In the genomic region with DNA sequence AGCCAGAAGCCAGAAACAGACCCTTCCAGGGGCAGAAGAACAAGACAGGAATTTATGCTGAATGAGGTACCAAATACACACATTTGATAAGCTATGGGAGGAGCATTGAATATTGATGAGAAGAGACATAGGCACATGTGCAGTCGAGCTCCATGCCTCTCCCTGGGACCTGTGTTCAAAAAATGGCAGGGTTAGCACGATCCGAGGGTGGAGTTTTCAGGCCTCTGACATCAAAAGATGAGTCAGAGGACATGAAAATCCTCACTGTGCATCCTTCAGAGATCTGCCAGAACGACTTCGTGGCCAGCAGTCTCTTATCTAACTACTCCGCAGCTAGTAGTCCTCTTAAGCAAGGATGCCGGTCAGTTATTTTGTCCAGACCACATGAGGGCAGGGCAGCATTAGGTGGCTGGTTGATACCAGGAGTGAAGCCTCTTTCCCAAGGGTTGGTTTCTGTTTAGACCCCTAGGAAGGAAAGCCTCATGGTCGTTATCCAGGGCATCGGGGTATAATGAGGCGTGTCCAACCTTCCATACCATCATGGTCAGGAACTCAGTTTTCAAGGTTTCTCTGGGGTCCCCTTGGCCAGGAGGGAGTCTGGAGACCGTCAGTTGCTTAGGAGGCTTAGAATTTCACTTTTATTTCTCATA, we compare ENCODE assay signal across 19 cellular contexts. TPM values are rescaled to one million over a fixed set of nuclear protein-coding genes. Genes with fewer than 3 reads are reported as not detected.
DNase-seq lines count a peak whose midpoint lies in the region; ATAC-seq and TF ChIP-seq lines count a peak whose summit lies in the region.
"Had no signal": no experiment of that assay in that cellular context is flagged by ENCODE, and none has a peak within 500 bp of the region (broad histone marks: within the 10 kb centered on the region; RNA-seq: fewer than 3 reads in every experiment).

No MANE protein-coding gene starts in this region.

- in situ Hi-C loops in astrocyte of the spinal cord (cut with HindIII; ENCODE audit: low sequenced_read_pairs), result no loop called here

- H2AK5ac ChIP-seq in H9 (ENCODE audit: insufficient read length, low read length), result no peak overlapping the region

- H3T11ph ChIP-seq in H9 (ENCODE audit: low read length), result no peak overlapping the region

- CTCF ChIA-PET in Calu3 (lab: Charles Lee), result no interaction called here

- H3K18ac ChIP-seq in H9 (ENCODE audit: insufficient read length, low read depth, low read length), result no peak overlapping the region

- H3K4me1 Mint-ChIP-seq in H9, result peaks cover 0 to 4% of the 10 kb centered on the region in 2 experiments; a peak in 2 of 4 replicates
- peaks cover 2% of the 10 kb centered on the region for H3K4me1 Mint-ChIP-seq in osteocyte (ENCODE audit: unreplicated experiment)
- no peaks in the 10 kb centered on the region for H3K4me1 Mint-ChIP-seq in Calu3 (ENCODE audit: low read depth, unreplicated experiment)
- H3K4me1 Mint-ChIP-seq: T-helper 17 cell had no signal

- H3K56ac ChIP-seq in H9 (ENCODE audit: insufficient read length, low read depth, low read length), result no peak overlapping the region

- no peak overlapping the region; a peak in 1 of 7 replicates for H3K27ac Mint-ChIP-seq in H9
- H3K27ac Mint-ChIP-seq in osteocyte (ENCODE audit: unreplicated experiment), result no peak overlapping the region
- H3K27ac Mint-ChIP-seq in Calu3 (ENCODE audit: unreplicated experiment), result no peak overlapping the region
- H3K27ac Mint-ChIP-seq: activated T-helper 2 cell treated with anti-CD3 and anti-CD28 coated beads, Interferon-gamma antibody, Interleukin-2, Interleukin-4, amounts not matched to agents 10 μg/mL and 5 μg/mL and 100 μg/mL, durations not matched to agents 14 hours and 24 hours and 36 hours; T-helper 17 cell had no signal

- no peak overlapping the region for H3K4me3 ChIP-seq in astrocyte of the spinal cord (ENCODE audit: low read depth, low read length)
- H3K4me3 ChIP-seq: coronary artery, skin epidermis, suprapubic skin had no signal

- H3K4me1 ChIP-seq in H9 (ENCODE audit: insufficient read depth, low read length), result no peaks in the 10 kb centered on the region
- H3K4me1 ChIP-seq: suprapubic skin had no signal

- H3K4me3 Mint-ChIP-seq in H9 (no peak overlapping the region), osteocyte (ENCODE audit: unreplicated experiment) (no peak overlapping the region), Calu3 (ENCODE audit: low read depth, unreplicated experiment) (no peak overlapping the region)
- H3K4me3 Mint-ChIP-seq: T-helper 17 cell had no signal

- TF ChIP-seq CTCF in H9 (conservative IDR thresholded peaks at IDR 0.05), result no peak
- TF ChIP-seq CTCF in astrocyte of the spinal cord (IDR thresholded peaks at IDR 0.05; ENCODE audit: low read depth, low read length), result no peak
- peak; percentile 12 for TF ChIP-seq CTCF in osteocyte (IDR thresholded peaks at IDR 0.05)
- no peak for TF ChIP-seq CTCF in Calu3 (IDR thresholded peaks at IDR 0.05; ENCODE audit: unreplicated experiment)

- no peak overlapping the region for H3K9ac ChIP-seq in H9 (ENCODE audit: extremely low read depth, insufficient read length, low read length)

- H2AFZ ChIP-seq in H9 (ENCODE audit: low read length), result no peak overlapping the region

- peaks cover 3% of the 10 kb centered on the region for H3K27me3 Mint-ChIP-seq in H9 (ENCODE audit: low read depth)
- peaks cover 4% of the 10 kb centered on the region for H3K27me3 Mint-ChIP-seq in osteocyte (ENCODE audit: unreplicated experiment)
- H3K27me3 Mint-ChIP-seq in Calu3 (ENCODE audit: unreplicated experiment), result no peaks in the 10 kb centered on the region

- H3K27ac ChIP-seq in H9 (ENCODE audit: insufficient read length, low read depth, low read length), result no peak overlapping the region
- H3K27ac ChIP-seq: coronary artery, neutrophil, skin epidermis, suprapubic skin had no signal

- H3K23me2 ChIP-seq in H9 (ENCODE audit: insufficient read length, low read depth, low read length, poor library complexity, severe bottlenecking), result no peaks in the 10 kb centered on the region

- H3K4me2 ChIP-seq in H9 (ENCODE audit: insufficient read depth, insufficient read length, low read length), result no peak overlapping the region

- no peak overlapping the region for H3K4ac ChIP-seq in H9 (ENCODE audit: low read depth, low read length)

- no peaks in the 10 kb centered on the region for H3K79me1 ChIP-seq in H9 (ENCODE audit: insufficient read depth, low read depth, low read length, poor library complexity, severe bottlenecking)

- H2BK5ac ChIP-seq in H9 (ENCODE audit: insufficient read length, low read length), result no peak overlapping the region

- H4K8ac ChIP-seq in H9 (replicated peaks; ENCODE audit: insufficient read length, low read depth, low read length), result no peak overlapping the region

- no peaks in the 10 kb centered on the region for H3K79me2 ChIP-seq in H9 (ENCODE audit: insufficient read depth, low read length)

- no peak overlapping the region for H2BK120ac ChIP-seq in H9 (ENCODE audit: low read depth, low read length, poor library complexity, severe bottlenecking)

- intact Hi-C loops in cardiac septum (cut with DNase I), result no loop called here
- intact Hi-C loops in Calu3 (cut with micrococcal nuclease; ENCODE audit: unreplicated experiment), result no loop called here

- H3K36me3 Mint-ChIP-seq in H9 (ENCODE audit: insufficient read depth in 1 of 3, low read depth in 3 of 3) (peaks cover 0 to 2% (median 0%) of the 10 kb centered on the region in 3 experiments; a peak in 1 of 7 replicates), osteocyte (ENCODE audit: unreplicated experiment) (no peaks in the 10 kb centered on the region), Calu3 (ENCODE audit: insufficient read depth, unreplicated experiment) (no peaks in the 10 kb centered on the region)

- H4K20me1 ChIP-seq in H9 (ENCODE audit: control insufficient read depth, insufficient read depth, insufficient read length), result no peaks in the 10 kb centered on the region

- no peak overlapping the region for H2BK15ac ChIP-seq in H9 (ENCODE audit: low read depth, low read length)

- no peak overlapping the region for H3K23ac ChIP-seq in H9 (ENCODE audit: insufficient read length, low read depth, low read length)

- H3K9me3 ChIP-seq in H9 (ENCODE audit: control insufficient read depth, low read depth, low read length), result no peaks in the 10 kb centered on the region
- H3K9me3 ChIP-seq: neutrophil, suprapubic skin had no signal

- WGBS in H9 (ENCODE audit: extremely low coverage, insufficient read length, low lambda C conversion rate), result no CpG with 5 or more reads among the region's 11 CpGs

- peak overlapping the region; percentile 15 for H2BK20ac ChIP-seq in H9 (ENCODE audit: low read depth, low read length, poor library complexity, severe bottlenecking)

- BruUV-seq in Calu3 (replicated peaks; lab: Mats Ljungman, UMichigan), result no TSS peak

- DNase-seq in H9, result no peak
- DNase-seq in astrocyte of the spinal cord (ENCODE audit: low read depth, low spot score), result peak; percentile 19
- DNase-seq in cardiac septum (ENCODE audit: low spot score), result peak; percentile 27
- DNase-seq in osteocyte (ENCODE audit: extremely low spot score, unreplicated experiment), result no peak
- DNase-seq in cerebellum (ENCODE audit: low spot score), result no peak
- no peak for DNase-seq in Calu3
- no peak for DNase-seq in mucosa of gallbladder (ENCODE audit: low spot score)
- DNase-seq: activated CD4-positive, CD25-positive, alpha-beta regulatory T cell treated with anti-CD3 and anti-CD28 coated beads, Interleukin-2, amount 50 U/mL, for 72 hours; amygdala; head of caudate nucleus; Kasumi-1; midbrain; T-helper 17 cell had no signal

- no peak overlapping the region for H2BK12ac ChIP-seq in H9 (ENCODE audit: insufficient read length, low read depth, low read length)

- H3K14ac ChIP-seq in H9 (ENCODE audit: insufficient read depth, low read length), result no peak overlapping the region

- peaks cover 0 to 2% of the 10 kb centered on the region in 2 experiments; a peak in 1 of 5 replicates for H3K9me3 Mint-ChIP-seq in H9
- no peaks in the 10 kb centered on the region for H3K9me3 Mint-ChIP-seq in osteocyte (ENCODE audit: unreplicated experiment)
- H3K9me3 Mint-ChIP-seq in Calu3 (ENCODE audit: low read depth, unreplicated experiment), result no peaks in the 10 kb centered on the region
- H3K9me3 Mint-ChIP-seq: activated T-helper 2 cell treated with anti-CD3 and anti-CD28 coated beads, Interferon-gamma antibody, Interleukin-2, Interleukin-4, amounts not matched to agents 10 μg/mL and 5 μg/mL and 100 μg/mL, durations not matched to agents 14 hours and 24 hours and 36 hours had no signal

- no peak overlapping the region for H4K91ac ChIP-seq in H9 (ENCODE audit: insufficient read length, low read depth, low read length)

- no peak overlapping the region for H4K5ac ChIP-seq in H9 (ENCODE audit: insufficient read length, low read depth, low read length)

- H3K27me3 ChIP-seq in H9 (ENCODE audit: insufficient read depth, low read length), result no peaks in the 10 kb centered on the region
- H3K27me3 ChIP-seq: suprapubic skin had no signal

- ATAC-seq in HG02852 (IDR thresholded peaks at IDR 0.05; ENCODE audit: unreplicated experiment), result no peak
- ATAC-seq: T-helper 17 cell had no signal

RNA-seq across cellular contexts. Expression of gene CMBL, which starts 11.6 kb away (rescaled TPM):
- total RNA-seq in H9 (2021), result 12.2 and 12.6 TPM in 2 replicates
- total RNA-seq in cardiac septum, result 31.2 TPM
- 23.3 and 24.2 TPM in 2 replicates for total RNA-seq in osteocyte
- total RNA-seq in cerebellum, result 10.0 TPM
- 12.9 and 17.0 TPM in 2 replicates for total RNA-seq in Calu3 (2022)
- total RNA-seq in mucosa of gallbladder, result 90.1 TPM

RNA-seq across cellular contexts. Expression of gene MARCHF6, which starts 34.2 kb away (rescaled TPM):
- total RNA-seq in H9 (2021) (114 and 118 TPM in 2 replicates), cardiac septum (142 TPM), osteocyte (180 and 190 TPM in 2 replicates), cerebellum (228 TPM), Calu3 (2022) (155 and 160 TPM in 2 replicates), mucosa of gallbladder (163 TPM)

Comparison
In these comparisons a context has a peak if more than half of its experiments do, and no peak if none do; other contexts are left out.
1. DNase-seq: peak in astrocyte of the spinal cord (single experiment) and cardiac septum (single experiment); none in H9 (single experiment), osteocyte (single experiment), cerebellum (single experiment), Calu3 (single experiment) and mucosa of gallbladder (single experiment).